Comparison of ENCODE assay signal across 11 cellular contexts in the genomic region with DNA sequence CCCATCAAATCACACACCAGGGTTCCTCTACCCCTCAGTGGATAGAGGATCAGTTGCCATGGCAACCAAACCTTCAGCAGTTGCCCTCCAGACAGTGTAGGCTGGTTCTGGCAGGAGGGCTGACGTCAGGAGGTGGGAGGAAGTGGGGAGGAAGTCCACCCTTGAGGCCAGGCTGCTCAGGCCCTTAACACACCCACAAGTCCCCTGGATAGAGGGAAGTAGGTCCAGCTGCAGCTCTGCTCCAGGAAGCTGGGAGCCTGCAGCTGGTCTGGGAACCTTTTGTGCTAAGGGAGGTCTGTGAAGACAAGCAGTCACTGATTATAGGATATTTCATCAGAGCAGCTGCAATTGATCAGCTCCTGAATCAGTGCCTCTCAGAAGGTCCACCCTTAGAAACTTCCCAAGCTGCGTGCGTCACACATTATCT.
DNase-seq lines count a peak whose midpoint lies in the region; ATAC-seq and TF ChIP-seq lines count a peak whose summit lies in the region.
"Had no signal": no experiment of that assay in that cellular context is flagged by ENCODE, and none has a peak within 500 bp of the region (broad histone marks: within the 10 kb centered on the region; RNA-seq: fewer than 3 reads in every experiment).

No MANE protein-coding gene starts in this region.

- POLR2A ChIA-PET in RWPE1 (lab: Yijun Ruan, JAX; ENCODE audit: low non-redundant PET): no interaction called here

- H4K20me1 ChIP-seq in smooth muscle cell (ENCODE audit: low read depth): no peaks in the 10 kb centered on the region

- intact Hi-C loops in heart right ventricle (cut with DNase I): loop anchor here (1.0 to 10.0 kb wide), 11 partner anchors 35 to 316 kb away; no protein-coding TSS in a partner anchor

- H3F3A ChIP-seq in smooth muscle cell (ENCODE audit: low read depth): no peaks in the 10 kb centered on the region

- TF ChIP-seq CTCF in heart right ventricle (IDR thresholded peaks at IDR 0.05): no peak
- no peak for TF ChIP-seq CTCF in smooth muscle cell (IDR thresholded peaks at IDR 0.05; ENCODE audit: borderline replicate concordance, insufficient read depth, poor library complexity, severe bottlenecking)
- no peak for TF ChIP-seq CTCF in RWPE1 (conservative IDR thresholded peaks at IDR 0.05; ENCODE audit: low read depth)

- H3K27ac ChIP-seq in heart right ventricle (peak overlapping the region in 7 of 10 donors; percentile 23 to 63 (median 56)), smooth muscle cell (ENCODE audit: low read depth) (peak overlapping the region; percentile 7), RWPE1 (no peak overlapping the region)

- no peak overlapping the region for H3K9ac ChIP-seq in smooth muscle cell (ENCODE audit: low read depth)

- no peak overlapping the region for H2AFZ ChIP-seq in smooth muscle cell (ENCODE audit: low read depth)

- H3K4me2 ChIP-seq in smooth muscle cell: no peak overlapping the region

- DNase-seq in NCI-H1092 treated with DMSO at 0.1 percent for 48 hours (lab: John Stamatoyannopoulos, UW) (peak; percentile 12), NCI-H1092 (lab: John Stamatoyannopoulos, UW) (no peak), SHP77 (lab: John Stamatoyannopoulos, UW) (peak; percentile 78 to 86), heart right ventricle (peak; percentile 36 to 67), smooth muscle cell (lab: John Stamatoyannopoulos, UW; ENCODE audit: unreplicated experiment) (no peak), cortex of kidney (lab: John Stamatoyannopoulos, UW) (no peak), RWPE1 (ENCODE audit: low spot score) (no peak)
- DNase-seq: 8988T, midbrain, NCI-H526 had no signal

- H3K9me3 ChIP-seq in heart right ventricle: no peaks in the 10 kb centered on the region
- H3K9me3 ChIP-seq in smooth muscle cell (replicated peaks; ENCODE audit: low read depth): no peaks in the 10 kb centered on the region

- H3K4me3 ChIP-seq in heart right ventricle (no peak overlapping the region), smooth muscle cell (no peak overlapping the region)

- H3K27me3 ChIP-seq in heart right ventricle (peaks cover 0 to 66% (median 10%) of the 10 kb centered on the region in 7 donors), smooth muscle cell (ENCODE audit: low read depth) (peaks cover 7% of the 10 kb centered on the region)

- no peaks in the 10 kb centered on the region for H3K36me3 ChIP-seq in heart right ventricle
- H3K36me3 ChIP-seq in smooth muscle cell (ENCODE audit: low read depth): no peaks in the 10 kb centered on the region

- H3K4me1 ChIP-seq in heart right ventricle (peaks cover 0 to 26% (median 4%) of the 10 kb centered on the region in 9 donors), smooth muscle cell (ENCODE audit: low read depth) (no peaks in the 10 kb centered on the region)

- no peaks in the 10 kb centered on the region for H3K79me2 ChIP-seq in smooth muscle cell (ENCODE audit: low read depth)

- CTCF ChIA-PET in RWPE1 (lab: Yijun Ruan, JAX): interaction anchor here (1.4 to 3.5 kb wide), 3 partner anchors 18 to 315 kb away, joined by 4 to 38 read pairs (median 14); no protein-coding TSS in a partner anchor

- ATAC-seq in heart right ventricle (peak; percentile 90 to 97 (median 94)), GM21737 (IDR thresholded peaks at IDR 0.05; ENCODE audit: unreplicated experiment) (no peak)

- WGBS in heart right ventricle, 2 donors: 36 to 40% methylated on average over 3 of the region's 3 CpGs
- WGBS in smooth muscle cell (ENCODE audit: low lambda C conversion rate): 33% methylated on average over 3 of the region's 3 CpGs

Comparison
In these comparisons a context has a peak if more than half of its experiments do, and no peak if none do; other contexts are left out.
1. DNase-seq: peak in NCI-H1092 treated with DMSO at 0.1 percent for 48 hours (single experiment), SHP77 (2 of 2) and heart right ventricle (2 of 2); none in NCI-H1092 (single experiment), smooth muscle cell (single experiment), cortex of kidney (single experiment) and RWPE1 (single experiment).